ENCODE assay signal across 8 cellular contexts in the genomic region with DNA sequence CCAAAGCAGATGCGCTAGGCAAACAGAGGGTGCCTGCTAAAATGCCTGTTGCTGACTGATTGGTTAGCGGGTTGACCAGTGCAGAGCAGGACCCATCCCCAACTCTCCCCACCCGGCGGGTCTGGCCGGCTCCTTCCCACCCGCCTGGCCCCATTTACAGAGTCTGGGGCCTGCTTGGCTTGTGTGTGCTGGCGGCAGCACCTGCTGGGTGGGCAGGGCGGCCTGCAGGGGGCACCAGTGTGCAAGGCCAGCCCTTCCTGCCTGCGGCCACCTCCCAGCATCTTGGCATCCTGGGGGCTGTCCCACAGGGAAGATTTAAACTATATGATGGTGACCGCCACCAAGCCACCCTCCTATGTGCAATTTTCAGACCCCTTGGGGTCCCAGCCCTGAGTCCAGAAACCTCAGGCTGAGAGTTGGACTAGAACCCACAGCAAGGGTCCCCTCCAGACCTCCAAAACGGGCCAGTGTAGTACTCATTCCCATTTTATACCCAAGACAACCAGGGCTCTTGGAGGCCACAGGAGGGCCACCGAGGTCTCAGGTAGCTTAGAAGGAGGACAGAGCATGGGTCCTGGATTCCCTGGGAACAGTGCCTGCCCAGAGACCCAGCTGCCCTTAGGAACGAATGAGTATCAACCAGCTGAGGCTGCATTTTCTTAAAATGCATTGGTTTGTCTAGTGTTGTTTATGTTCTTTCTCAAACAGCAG.
A peak's percentile ranks its signal among the peaks of the same experiment; 100 is the strongest.
DNase-seq lines count a peak whose midpoint lies in the region; ATAC-seq and TF ChIP-seq lines count a peak whose summit lies in the region.

No MANE protein-coding gene starts in this region.

- H3K27me3 ChIP-seq in heart left ventricle (no peaks in the 10 kb centered on the region), sigmoid colon (no peaks in the 10 kb centered on the region)

- DNase-seq in GM12865 (ENCODE audit: low read depth), result peak; percentile 84
- peak; percentile 80 for DNase-seq in RPMI8226
- peak; percentile 46 for DNase-seq in activated gamma-delta T cell treated with anti-CD3 and anti-CD28 coated beads, Interleukin-2, amount 50 U/mL, for 16 hours (ENCODE audit: low read depth)
- DNase-seq in heart left ventricle, result peak; percentile 62 to 84 (median 69)
- peak; percentile 77 for DNase-seq in sigmoid colon

- H3K4me3 ChIP-seq in GM12865 (ENCODE audit: low read depth, low read length) (no peak overlapping the region), heart left ventricle (no peak overlapping the region), sigmoid colon (no peak overlapping the region)

- ATAC-seq in HG02884 (IDR thresholded peaks at IDR 0.05; ENCODE audit: unreplicated experiment) (peak; percentile 46), heart left ventricle (peak in 1 of 4 donors; percentile 15), HG03457 (IDR thresholded peaks at IDR 0.05; ENCODE audit: unreplicated experiment) (no peak)

- H3K4me1 ChIP-seq in heart left ventricle (peaks cover 16 to 89% (median 66%) of the 10 kb centered on the region in 12 donors), sigmoid colon (peaks cover 0 to 63% (median 49%) of the 10 kb centered on the region in 4 donors)

- H3K27ac ChIP-seq in 22Rv1 (no peak overlapping the region), heart left ventricle (peak overlapping the region in 3 of 12 donors; percentile 17 to 42 (median 39)), sigmoid colon (peak overlapping the region in 3 of 4 donors; percentile 6 to 19 (median 16))

- intact Hi-C loops in heart left ventricle (cut with DNase I), result loop anchor here (2.0 to 10.0 kb wide), 11 partner anchors 65 to 638 kb away; a partner anchor contains a TSS
- intact Hi-C loops in sigmoid colon (cut with DNase I), result loop anchor here (5.0 to 10.0 kb wide), 3 partner anchors 50 to 688 kb away; a partner anchor contains a TSS

- H3K36me3 ChIP-seq in heart left ventricle (no peaks in the 10 kb centered on the region), sigmoid colon (no peaks in the 10 kb centered on the region)

- H3K9me3 ChIP-seq in heart left ventricle, result no peaks in the 10 kb centered on the region
- no peaks in the 10 kb centered on the region for H3K9me3 ChIP-seq in sigmoid colon

- 54 to 65% (median 58%) methylated on average over 13 of the region's 13 CpGs for WGBS in heart left ventricle, 4 donors
- 28 to 47% methylated on average over 13 of the region's 13 CpGs for WGBS in sigmoid colon, 2 donors

- TF ChIP-seq EP300 in sigmoid colon (IDR thresholded peaks at IDR 0.05), result no peak

- no peak for TF ChIP-seq POLR2A in heart left ventricle (IDR thresholded peaks at IDR 0.05)
- no peak for TF ChIP-seq POLR2A in sigmoid colon (IDR thresholded peaks at IDR 0.05)

- TF ChIP-seq CTCF in 22Rv1 (IDR thresholded peaks at IDR 0.05) (peak; percentile 97), GM12865 (IDR thresholded peaks at IDR 0.05; ENCODE audit: insufficient read depth, low read depth, low read length, missing control alignments) (peak; percentile 92), heart left ventricle (IDR thresholded peaks at IDR 0.05) (peak; percentile 78 to 96 (median 88)), sigmoid colon (IDR thresholded peaks at IDR 0.05) (peak; percentile 56 to 85 (median 72))
